In genomic region chr4:63233679-63234078, GRCh38 we compare ENCODE assay signal across 1 cellular context.
A peak's percentile ranks its signal among the peaks of the same experiment; 100 is the strongest.
TF ChIP-seq lines count a peak whose summit lies in the region.

No MANE protein-coding gene starts in this region.

TF ChIP-seq in SK-N-SH treated with all-trans-retinoic acid at 6 μM for 48 hours, 23 proteins besides CTCF, POLR2A, EP300 and RAD21 (continued from another document):
- TF ChIP-seq ZNF70 (CRISPR knock-in tag; IDR thresholded peaks at IDR 0.05): no peak
- peak; percentile 62; the same call in 1 of the 2 replicates for TF ChIP-seq ZFP3 (CRISPR knock-in tag; IDR thresholded peaks at IDR 0.05)
- no peak for TF ChIP-seq ZNF565 (CRISPR knock-in tag; conservative IDR thresholded peaks at IDR 0.05; ENCODE audit: low read depth)
